In the genomic region with DNA sequence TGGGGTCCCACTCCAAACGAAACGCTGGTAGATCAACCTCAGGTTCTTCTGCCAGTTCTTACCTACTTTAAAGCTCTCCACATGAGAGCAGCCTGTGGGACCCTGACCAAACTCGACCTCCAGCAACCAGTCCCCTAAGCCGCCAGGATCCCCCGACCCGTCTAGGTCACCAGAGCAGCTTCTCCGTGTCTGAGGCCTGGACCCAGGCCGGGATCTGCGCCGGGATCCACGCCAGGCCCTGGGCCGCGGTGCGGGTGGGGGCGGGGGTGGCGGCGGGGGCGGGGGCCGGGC, we compare ENCODE assay signal across 8 cellular contexts. TPM values are rescaled to one million over a fixed set of nuclear protein-coding genes. Genes with fewer than 3 reads are reported as not detected.
DNase-seq lines count a peak whose midpoint lies in the region; ATAC-seq, FAIRE-seq and TF ChIP-seq lines count a peak whose summit lies in the region.

No MANE protein-coding gene starts in this region.

- POLR2A ChIA-PET in MCF 10A (lab: Yijun Ruan, JAX): no interaction called here
- POLR2A ChIA-PET in activated CD4-positive, alpha-beta memory T cell treated with anti-CD3 and anti-CD28 coated beads for 36 hours (lab: Charles Lee): interaction anchor here (1.5 to 1.8 kb wide), 2 partner anchors 8 to 36 kb away, joined by 4 to 8 read pairs; partner anchors contain the start of gene MAGEH1

- no peak for FAIRE-seq in kidney (lab: Jason Lieb, UNC)

- DNase-seq in breast epithelium (ENCODE audit: low spot score in 2 of 2) (peak in 1 of 2 donors; percentile 50), MCF 10A (ENCODE audit: unreplicated experiment) (no peak), kidney (no peak), tibial nerve (ENCODE audit: low spot score in 2 of 2) (no peak)
- DNase-seq in activated CD4-positive, alpha-beta memory T cell treated with anti-CD3 and anti-CD28 coated beads for 36 hours: no peak
- DNase-seq in stimulated activated CD8-positive, alpha-beta memory T cell treated with anti-CD3 and anti-CD28 coated beads, Interleukin-4, amount 100 ng/mL, for 48 hours: no peak
- DNase-seq in activated naive CD4-positive, alpha-beta T cell treated with anti-CD3 and anti-CD28 coated beads, Interleukin-2, amount 50 U/mL, for 72 hours (ENCODE audit: low spot score in 2 of 2): no peak

- H3K9me3 ChIP-seq in breast epithelium: no peaks in the 10 kb centered on the region
- no peaks in the 10 kb centered on the region for H3K9me3 ChIP-seq in kidney (ENCODE audit: control insufficient read depth in 1 of 2, low read length in 2 of 2)
- no peaks in the 10 kb centered on the region for H3K9me3 ChIP-seq in tibial nerve

- TF ChIP-seq CTCF in breast epithelium (IDR thresholded peaks at IDR 0.05) (no peak), MCF 10A (IDR thresholded peaks at IDR 0.05; ENCODE audit: unreplicated experiment) (no peak), kidney (IDR thresholded peaks at IDR 0.05; ENCODE audit: borderline replicate concordance, extremely low read depth, insufficient read depth) (no peak), tibial nerve (IDR thresholded peaks at IDR 0.05) (no peak)

- no peak overlapping the region for H3K4me3 Mint-ChIP-seq in MCF 10A (ENCODE audit: unreplicated experiment)
- H3K4me3 Mint-ChIP-seq in activated CD4-positive, alpha-beta memory T cell treated with anti-CD3 and anti-CD28 coated beads for 36 hours: peak overlapping the region; percentile 71

- WGBS in tibial nerve, 2 donors: 0 to 31% methylated on average over 6 to 9 of the region's 19 CpGs

- peaks cover 3% of the 10 kb centered on the region for H3K36me3 ChIP-seq in breast epithelium
- no peaks in the 10 kb centered on the region for H3K36me3 ChIP-seq in kidney (ENCODE audit: control insufficient read depth in 1 of 2, insufficient read depth in 2 of 2, low read length in 2 of 2)
- H3K36me3 ChIP-seq in tibial nerve: no peaks in the 10 kb centered on the region

- peaks cover 14% of the 10 kb centered on the region for H3K27me3 Mint-ChIP-seq in MCF 10A (ENCODE audit: insufficient read depth, unreplicated experiment)
- H3K27me3 Mint-ChIP-seq in activated CD4-positive, alpha-beta memory T cell treated with anti-CD3 and anti-CD28 coated beads for 36 hours: no peaks in the 10 kb centered on the region

- CTCF ChIA-PET in MCF 10A (lab: Yijun Ruan, JAX): interaction anchor here (0.7 kb wide), 1 partner anchor 265 kb away, joined by 3 read pairs; no protein-coding TSS in a partner anchor
- CTCF ChIA-PET in activated CD4-positive, alpha-beta memory T cell treated with anti-CD3 and anti-CD28 coated beads for 36 hours (lab: Charles Lee): interaction anchor here (2.8 kb wide), 2 partner anchors 230 to 420 kb away, joined by 9 read pairs; partner anchors contain the start of gene RRAGB

- no peak for ATAC-seq in HG03378 (IDR thresholded peaks at IDR 0.05; ENCODE audit: unreplicated experiment)
- no peak for ATAC-seq in activated naive CD4-positive, alpha-beta T cell treated with anti-CD3 and anti-CD28 coated beads, Interleukin-2, amount 50 U/mL, for 72 hours

- intact Hi-C loops in breast epithelium (cut with DNase I; ENCODE audit: low total_unique reads): no loop called here
- intact Hi-C loops in MCF 10A (cut with micrococcal nuclease): no loop called here
- intact Hi-C loops in activated CD4-positive, alpha-beta memory T cell treated with anti-CD3 and anti-CD28 coated beads for 36 hours (cut with micrococcal nuclease): no loop called here
- intact Hi-C loops in kidney (cut with DNase I): no loop called here

- H3K27ac ChIP-seq in breast epithelium: peak overlapping the region; percentile 93 to 97
- H3K27ac ChIP-seq in kidney (ENCODE audit: low read depth in 2 of 2, low read length in 2 of 2): peak overlapping the region; percentile 18 to 33
- peak overlapping the region; percentile 90 to 98 (median 94) for H3K27ac ChIP-seq in tibial nerve

- H3K27me3 ChIP-seq in breast epithelium: peaks cover 3 to 39% of the 10 kb centered on the region in 2 donors
- H3K27me3 ChIP-seq in tibial nerve: peaks cover 0 to 4% of the 10 kb centered on the region in 2 donors

- peak overlapping the region; percentile 63 to 77 (median 66) for H3K4me3 ChIP-seq in breast epithelium
- H3K4me3 ChIP-seq in kidney (ENCODE audit: low read length in 2 of 2): peak overlapping the region; percentile 41 to 50
- H3K4me3 ChIP-seq in tibial nerve: peak overlapping the region; percentile 51 to 74 (median 60)

- peak overlapping the region in 1 of 2 donors; percentile 62 for H3K9ac ChIP-seq in kidney (ENCODE audit: low read length in 2 of 2)

- no peak for TF ChIP-seq EP300 in tibial nerve (IDR thresholded peaks at IDR 0.05)

- no TSS peak for BruUV-seq in MCF 10A (replicated peaks; lab: Mats Ljungman, UMichigan)

- no peaks in the 10 kb centered on the region for H3K9me3 Mint-ChIP-seq in MCF 10A (ENCODE audit: unreplicated experiment)
- no peaks in the 10 kb centered on the region for H3K9me3 Mint-ChIP-seq in activated CD4-positive, alpha-beta memory T cell treated with anti-CD3 and anti-CD28 coated beads for 36 hours
- H3K9me3 Mint-ChIP-seq in activated naive CD4-positive, alpha-beta T cell treated with anti-CD3 and anti-CD28 coated beads, Interleukin-2, amount 50 U/mL, for 72 hours: no peaks in the 10 kb centered on the region

- H3K4me1 Mint-ChIP-seq in MCF 10A (ENCODE audit: insufficient read depth, unreplicated experiment): no peaks in the 10 kb centered on the region
- H3K4me1 Mint-ChIP-seq in activated CD4-positive, alpha-beta memory T cell treated with anti-CD3 and anti-CD28 coated beads for 36 hours (ENCODE audit: low read depth): peaks cover 12% of the 10 kb centered on the region

- peaks cover 6% of the 10 kb centered on the region for H3K36me3 Mint-ChIP-seq in MCF 10A (ENCODE audit: insufficient read depth, unreplicated experiment)
- H3K36me3 Mint-ChIP-seq in activated CD4-positive, alpha-beta memory T cell treated with anti-CD3 and anti-CD28 coated beads for 36 hours: no peaks in the 10 kb centered on the region
- peaks cover 7 to 10% of the 10 kb centered on the region in 2 donors for H3K36me3 Mint-ChIP-seq in activated naive CD4-positive, alpha-beta T cell treated with anti-CD3 and anti-CD28 coated beads, Interleukin-2, amount 50 U/mL, for 72 hours

- no peak overlapping the region for H3K27ac Mint-ChIP-seq in MCF 10A (ENCODE audit: low read depth, unreplicated experiment)
- H3K27ac Mint-ChIP-seq in activated CD4-positive, alpha-beta memory T cell treated with anti-CD3 and anti-CD28 coated beads for 36 hours: peak overlapping the region; percentile 76
- H3K27ac Mint-ChIP-seq in activated naive CD4-positive, alpha-beta T cell treated with anti-CD3 and anti-CD28 coated beads, Interleukin-2, amount 50 U/mL, for 72 hours: peak overlapping the region in 1 of 2 donors; percentile 98

- TF ChIP-seq POLR2A in breast epithelium (IDR thresholded peaks at IDR 0.05) (no peak), tibial nerve (IDR thresholded peaks at IDR 0.05) (no peak)

- H3K4me1 ChIP-seq in breast epithelium (no peaks in the 10 kb centered on the region), kidney (ENCODE audit: control insufficient read depth in 1 of 2, insufficient read depth in 1 of 2, low read depth in 1 of 2, low read length in 2 of 2) (no peaks in the 10 kb centered on the region), tibial nerve (peaks cover 0 to 13% (median 4%) of the 10 kb centered on the region in 4 donors)

RNA-seq across cellular contexts. Expression of gene USP51, which starts 1.4 kb away (rescaled TPM):
- 1 to 10 TPM in 2 of 3 donors, under 1 TPM in 1; 0.66 to 4.0 (median 1.9) TPM for total RNA-seq in breast epithelium
- 0.17 TPM in 1 of 2 replicates, not detected in the other for total RNA-seq in MCF 10A (2022)
- total RNA-seq in activated CD4-positive, alpha-beta memory T cell treated with anti-CD3 and anti-CD28 coated beads for 36 hours: 1 to 10 TPM; 1.6 to 2.1 TPM
- total RNA-seq in kidney: 4.6 TPM
- 3.4 TPM for polyA plus RNA-seq in kidney (ENCODE audit: insufficient read depth, low read depth, low replicate concordance)
- 10 to 100 TPM in 1 of 4 donors, 1 to 10 TPM in 3; 1.3 to 14.3 (median 3.2) TPM for total RNA-seq in tibial nerve
- 1 to 10 TPM; 1.9 to 3.9 TPM for total RNA-seq in activated naive CD4-positive, alpha-beta T cell treated with anti-CD3 and anti-CD28 coated beads, Interleukin-2, amount 50 U/mL, for 72 hours

RNA-seq across cellular contexts. Expression of gene MAGEH1, which starts 36.3 kb away (rescaled TPM):
- total RNA-seq in breast epithelium (10 to 100 TPM; 23.0 to 37.4 (median 32.3) TPM), MCF 10A (2022) (not detected in 2 replicates), kidney (23.7 TPM), tibial nerve (10 to 100 TPM; 28.8 to 62.7 (median 42.1) TPM)
- total RNA-seq in activated CD4-positive, alpha-beta memory T cell treated with anti-CD3 and anti-CD28 coated beads for 36 hours: 10 to 100 TPM; 19.1 to 20.0 TPM
- 47.3 TPM for polyA plus RNA-seq in kidney (ENCODE audit: insufficient read depth, low read depth, low replicate concordance)
- 10 to 100 TPM; 18.1 to 24.3 TPM for total RNA-seq in activated naive CD4-positive, alpha-beta T cell treated with anti-CD3 and anti-CD28 coated beads, Interleukin-2, amount 50 U/mL, for 72 hours

Comparison
In these comparisons a context has a peak if more than half of its experiments do, and no peak if none do; other contexts are left out.
1. RNA of gene MAGEH1, which starts 36.3 kb away (total RNA-seq): 28.8 to 62.7 TPM in tibial nerve, 23.0 to 37.4 TPM in breast epithelium, 18.1 to 24.3 TPM in activated naive CD4-positive, alpha-beta T cell treated with anti-CD3 and anti-CD28 coated beads, Interleukin-2, amount 50 U/mL, for 72 hours, 23.7 TPM in kidney (single experiment) and 19.1 to 20.0 TPM in activated CD4-positive, alpha-beta memory T cell treated with anti-CD3 and anti-CD28 coated beads for 36 hours; not detected in MCF 10A; every median in the first group is over 10 times any median in the second.
2. H3K27ac ChIP-seq: peak in every context shown above with its lines; median percentile 95 in breast epithelium; 94 in tibial nerve; 26 in kidney.
3. Peak in every context shown above with its lines, with median percentiles within 50 percentile points of each other: H3K4me3 ChIP-seq.